In the genomic region with DNA sequence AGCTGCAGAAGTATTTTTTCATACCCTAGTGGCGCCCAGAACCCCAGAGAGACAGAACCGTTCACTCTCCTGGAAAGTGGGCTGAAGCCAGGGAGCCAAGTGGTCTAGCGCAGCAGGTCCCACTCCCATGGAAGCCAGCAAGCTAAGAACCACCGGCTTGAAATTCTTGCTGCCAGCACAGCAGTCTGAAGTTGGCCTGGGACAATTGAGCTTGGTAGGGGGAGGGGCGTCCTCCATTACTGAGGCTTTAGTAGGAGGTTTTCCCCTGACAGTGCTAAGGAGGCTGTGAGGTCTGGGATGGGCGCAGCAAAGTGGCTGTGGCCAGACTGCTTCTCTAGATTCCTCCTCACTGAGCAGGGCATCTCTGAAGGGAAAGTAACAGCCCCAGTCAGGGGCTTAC, we compare ENCODE assay signal across 27 cellular contexts.
"Had no signal": no experiment of that assay in that cellular context is flagged by ENCODE, and none has a peak within 500 bp of the region (broad histone marks: within the 10 kb centered on the region; RNA-seq: fewer than 3 reads in every experiment).

No MANE protein-coding gene starts in this region.

- H3K27me3 ChIP-seq: adrenal gland, body of pancreas, MG63, Peyer's patch had no signal

- DNase-seq: activated CD4-positive, alpha-beta T cell treated with anti-CD3 and anti-CD28 coated beads, Interleukin-2, amount 10 ng/mL, durations not matched to agents 24 days and 14 days; activated CD4-positive, alpha-beta T cell treated with anti-CD3 and anti-CD28 coated beads, Interleukin-2, amount 50 U/mL, for 4 hours; activated CD8-positive, alpha-beta T cell treated with anti-CD3 and anti-CD28 coated beads for 36 hours; activated effector memory CD4-positive, alpha-beta T cell treated with anti-CD3 and anti-CD28 coated beads, Interleukin-2, amount 50 U/mL, for 16 hours; activated naive CD4-positive, alpha-beta T cell treated with anti-CD3 and anti-CD28 coated beads for 36 hours; activated T-cell treated with anti-CD3 and anti-CD28 coated beads, Interleukin-2, amount 50 U/mL, for 1 hour; activated T-cell treated with anti-CD3 and anti-CD28 coated beads, Interleukin-2, amount 50 U/mL, for 72 hours; Karpas-422; KBM-7; MG63; NCI-H1048; NCI-H1436 treated with DMSO at 0.1 percent for 48 hours; NCI-H1694 treated with DMSO at 0.1 percent for 48 hours; NCI-H2029 treated with DMSO at 0.1 percent for 48 hours; NCI-H2107; NCI-H526; NCI-H748 treated with DMSO at 0.1 percent for 48 hours; NK-92 treated with Interleukin-12 subunit alpha and Interleukin-12 subunit beta, amount 100 ng/mL, for 24 hours; PC-3; Peyer's patch; RPMI8226; T1000 had no signal

- H3K27ac ChIP-seq: adrenal gland, body of pancreas, breast epithelium, Peyer's patch had no signal

- ATAC-seq: activated CD8-positive, alpha-beta T cell treated with anti-CD3 and anti-CD28 coated beads for 36 hours; activated naive CD4-positive, alpha-beta T cell treated with anti-CD3 and anti-CD28 coated beads, Interleukin-2, amount 50 U/mL, for 72 hours; activated T-cell treated with anti-CD3 and anti-CD28 coated beads, Interleukin-2, amount 50 U/mL, for 72 hours; activated T-helper 17 cell treated with anti-CD3 and anti-CD28 coated beads, Interleukin-2, amount 50 U/mL, for 72 hours; body of pancreas; PC-3 had no signal

- H3K36me3 ChIP-seq: adrenal gland, breast epithelium, MG63, Peyer's patch had no signal

- H3K4me1 ChIP-seq: adrenal gland, body of pancreas, breast epithelium, Peyer's patch had no signal

- H3K9me3 ChIP-seq: adrenal gland, body of pancreas, MG63, Peyer's patch had no signal

- H3K4me3 ChIP-seq: adrenal gland, body of pancreas, breast epithelium, MG63, Peyer's patch had no signal
